19 cellular contexts compared by ENCODE assay signal in genomic region chr21:34543017-34543416, GRCh38.
"Had no signal": no experiment of that assay in that cellular context is flagged by ENCODE, and none has a peak within 500 bp of the region (broad histone marks: within the 10 kb centered on the region; RNA-seq: fewer than 3 reads in every experiment).

No MANE protein-coding gene starts in this region.

- H3K4me3 ChIP-seq: coronary artery, esophagus muscularis mucosa, gastroesophageal sphincter, heart left ventricle, SJCRH30, tibial artery, uterus had no signal

- H3K27ac Mint-ChIP-seq: activated CD4-positive, alpha-beta T cell treated with anti-CD3 and anti-CD28 coated beads, Interleukin-2, amount 10 ng/mL, durations not matched to agents 7 days and 5 days; activated naive CD8-positive, alpha-beta T cell; T-helper 1 cell treated with Interleukin-12 subunit alpha and Interleukin-12 subunit beta and Interleukin-4 antibody, amounts not matched to agents 30 μg/mL and 1 μg/mL, for 36 hours had no signal

- H3K4me3 Mint-ChIP-seq: activated CD4-positive, alpha-beta T cell treated with anti-CD3 and anti-CD28 coated beads, Interleukin-2, amount 10 ng/mL, durations not matched to agents 7 days and 5 days; activated naive CD8-positive, alpha-beta T cell; brain; naive B cell; T-helper 1 cell treated with Interleukin-12 subunit alpha and Interleukin-12 subunit beta and Interleukin-4 antibody, amounts not matched to agents 30 μg/mL and 1 μg/mL, for 36 hours had no signal

- H3K27me3 ChIP-seq: esophagus muscularis mucosa, gastroesophageal sphincter, heart left ventricle, SJCRH30, tibial artery, uterus had no signal

- H3K27me3 Mint-ChIP-seq: activated CD4-positive, alpha-beta T cell treated with anti-CD3 and anti-CD28 coated beads, Interleukin-2, amount 10 ng/mL, durations not matched to agents 7 days and 5 days; activated naive CD8-positive, alpha-beta T cell; brain; naive B cell had no signal

- H3K9me3 Mint-ChIP-seq: T-helper 1 cell treated with Interleukin-12 subunit alpha and Interleukin-12 subunit beta and Interleukin-4 antibody, amounts not matched to agents 30 μg/mL and 1 μg/mL, for 36 hours had no signal

- H3K9me3 ChIP-seq: esophagus muscularis mucosa, gastroesophageal sphincter, SJCRH30, tibial artery, uterus had no signal

- H3K27ac ChIP-seq: esophagus muscularis mucosa, SJCRH30, tibial artery, uterus had no signal

- H3K36me3 ChIP-seq: esophagus muscularis mucosa, gastroesophageal sphincter, heart left ventricle, SJCRH30, tibial artery, uterus had no signal

- DNase-seq: activated CD4-positive, alpha-beta T cell treated with anti-CD3 and anti-CD28 coated beads, Interleukin-2, amount 10 ng/mL, durations not matched to agents 7 days and 5 days; amygdala; central memory CD4-positive, alpha-beta T cell; heart left ventricle; left cardiac atrium; mammary epithelial cell; naive B cell; SJCRH30; stimulated activated CD8-positive, alpha-beta memory T cell treated with anti-CD3 and anti-CD28 coated beads, Interleukin-4, amount 100 ng/mL, for 48 hours; stimulated activated naive CD8-positive, alpha-beta T cell treated with anti-CD3 and anti-CD28 coated beads, Interleukin-15, Interleukin-2, amounts not matched to agents 100 U/mL and 50 U/mL, for 24 hours; tibial artery; uterus had no signal

- ATAC-seq: gastroesophageal sphincter; sciatic nerve; stimulated activated naive CD8-positive, alpha-beta T cell treated with anti-CD3 and anti-CD28 coated beads, Interleukin-15, Interleukin-2, amounts not matched to agents 100 U/mL and 50 U/mL, for 24 hours had no signal
